In the genomic region with DNA sequence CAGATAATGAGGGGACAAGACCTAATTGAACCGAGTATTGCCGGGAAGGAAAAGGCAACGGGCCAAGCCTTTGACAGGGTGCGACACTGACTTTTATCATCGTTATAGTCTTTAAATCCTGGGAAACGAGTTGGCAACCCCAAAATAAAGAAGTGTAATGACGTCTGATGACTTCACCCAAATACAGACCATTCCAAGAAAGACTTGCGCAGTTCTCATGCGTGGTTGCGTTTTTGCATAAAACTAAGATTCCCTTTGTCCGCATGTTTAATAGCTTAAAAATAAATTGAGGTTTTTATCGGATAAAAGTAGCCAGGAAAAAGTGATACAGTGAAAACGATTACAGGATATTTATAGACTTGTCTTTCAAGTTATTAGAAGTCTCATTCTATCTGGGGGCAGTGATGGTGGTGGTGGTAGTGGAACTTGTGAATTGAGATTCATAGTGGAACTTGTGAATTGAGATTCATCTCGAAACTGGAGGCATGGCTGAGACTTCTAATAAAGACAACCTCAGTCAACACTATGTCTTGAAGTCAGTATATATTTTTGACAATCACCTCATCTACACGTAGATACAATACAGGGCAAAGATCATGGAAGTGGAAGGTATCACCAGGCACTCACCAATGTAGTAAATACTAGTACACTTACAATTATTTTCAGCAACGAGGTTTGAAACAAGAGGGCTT, we compare ENCODE assay signal across 8 cellular contexts. TPM values are rescaled to one million over a fixed set of nuclear protein-coding genes. Genes with fewer than 3 reads are reported as not detected.
DNase-seq lines count a peak whose midpoint lies in the region; ATAC-seq, FAIRE-seq and TF ChIP-seq lines count a peak whose summit lies in the region.

No MANE protein-coding gene starts in this region.

- no peaks in the 10 kb centered on the region for H3K27me3 ChIP-seq in MG63
- H3K27me3 ChIP-seq in K562 (ENCODE audit: control insufficient read depth in 2 of 2, insufficient read depth in 2 of 2, low read length in 2 of 2), result no peaks in the 10 kb centered on the region

- no peaks in the 10 kb centered on the region for H3K9me3 ChIP-seq in MG63
- no peaks in the 10 kb centered on the region for H3K9me3 ChIP-seq in K562 (replicated peaks; ENCODE audit: control insufficient read depth, insufficient read depth, low read depth, low read length)

- H3K27me3 Mint-ChIP-seq in CD14-positive monocyte (ENCODE audit: low read depth in 3 of 3) (peaks cover 4 to 17% (median 8%) of the 10 kb centered on the region in 3 donors), memory B cell (no peaks in the 10 kb centered on the region)

- TF ChIP-seq CTCF in CD14-positive monocyte (IDR thresholded peaks at IDR 0.05), result no peak
- no peak for TF ChIP-seq CTCF in GM20000 (IDR thresholded peaks at IDR 0.05; ENCODE audit: extremely low read depth, missing control alignments)
- no peak for TF ChIP-seq CTCF in K562 (IDR thresholded peaks at IDR 0.05 in 2 of 3, conservative IDR thresholded peaks at IDR 0.05 in 1 of 3; ENCODE audit: insufficient read depth in 2 of 3, low read depth in 1 of 3, low read length in 3 of 3)

- H3K9ac ChIP-seq in K562 (ENCODE audit: insufficient read depth in 1 of 2, low read depth in 2 of 2, low read length in 2 of 2), result peak overlapping the region; percentile 91 to 96

- H3K27ac Mint-ChIP-seq in CD14-positive monocyte, result peak overlapping the region; percentile 94 to 99 (median 99)
- H3K27ac Mint-ChIP-seq in memory B cell, result peak overlapping the region; percentile 99

- no peak for TF ChIP-seq RAD21 in K562 (CRISPR knock-in tag; conservative IDR thresholded peaks at IDR 0.05 in 1 of 2, IDR thresholded peaks at IDR 0.05 in 1 of 2)

- BruUV-seq in K562 (replicated peaks; lab: Mats Ljungman, UMichigan), result TSS peak; percentile 92

- H3K9me3 Mint-ChIP-seq in CD14-positive monocyte, result peaks cover 0 to 5% (median 3%) of the 10 kb centered on the region in 7 donors
- H3K9me3 Mint-ChIP-seq in memory B cell, result no peaks in the 10 kb centered on the region

- in situ Hi-C loops in K562 (cut with MboI), result no loop called here

- peaks cover 24% of the 10 kb centered on the region for H3K4me1 Mint-ChIP-seq in CD14-positive monocyte
- peaks cover 22% of the 10 kb centered on the region for H3K4me1 Mint-ChIP-seq in memory B cell

- WGBS in K562 (ENCODE audit: insufficient coverage, low coverage, missing lambda C conversion rate), result 3% methylated on average over 16 of the region's 16 CpGs

- peak overlapping the region; percentile 68 for H3K4me3 ChIP-seq in MG63
- peak overlapping the region; percentile 73 for H3K4me3 ChIP-seq in K562

- H3K79me2 ChIP-seq in K562 (ENCODE audit: control insufficient read depth, insufficient read depth, low read length), result peaks cover 39% of the 10 kb centered on the region

- H3K36me3 ChIP-seq in MG63 (no peaks in the 10 kb centered on the region), K562 (ENCODE audit: control insufficient read depth, insufficient read depth, low read length) (0 out of 3 replicates have a peak, but pooled peaks cover 9% of the 10 kb centered on the region)

- H3K4me1 ChIP-seq in K562 (replicated peaks in 1 of 2; ENCODE audit: control insufficient read depth in 2 of 2, insufficient read depth in 2 of 2, low read length in 2 of 2), result peaks cover 11 to 24% of the 10 kb centered on the region in 2 experiments

- POLR2A ChIA-PET in K562 (lab: Yijun Ruan, JAX), result interaction anchor here (0.7 to 3.0 kb wide), 17 partner anchors 9 to 911 kb away, joined by 3 to 39 read pairs (median 4); no protein-coding TSS in a partner anchor

- H2AFZ ChIP-seq in K562 (ENCODE audit: low read depth, low read length), result peak overlapping the region; percentile 87

- peaks cover 25 to 26% of the 10 kb centered on the region in 2 donors for H3K36me3 Mint-ChIP-seq in CD14-positive monocyte
- H3K36me3 Mint-ChIP-seq in memory B cell, result peaks cover 2% of the 10 kb centered on the region

- intact Hi-C loops in CD14-positive monocyte (cut with micrococcal nuclease) (loop anchor here (1.0 to 10.0 kb wide), 5 partner anchors 59 to 176 kb away; no protein-coding TSS in a partner anchor), K562 (cut with micrococcal nuclease) (loop anchor here (1.0 to 10.0 kb wide), 7 partner anchors 61 to 489 kb away; partner anchors contain the start of gene CCDC71L), posterior vena cava (cut with DNase I) (loop anchor here in 1 of 2 donors (5.0 kb wide), 1 partner anchor 136 kb away; no protein-coding TSS in a partner anchor)

- TF ChIP-seq POLR2A in K562 (conservative IDR thresholded peaks at IDR 0.05), result no peak

- CTCF ChIA-PET in K562 (lab: Yijun Ruan, JAX; ENCODE audit: low intra/inter-chr PET ratio), result interaction anchor here (0.6 kb wide), 1 partner anchor 529 kb away, joined by 3 read pairs; no protein-coding TSS in a partner anchor

- peak overlapping the region; percentile 84 to 96 for H3K4me3 Mint-ChIP-seq in CD14-positive monocyte
- peak overlapping the region; percentile 96 for H3K4me3 Mint-ChIP-seq in memory B cell

- peak overlapping the region; percentile 93 for H3K4me2 ChIP-seq in K562 (ENCODE audit: insufficient read depth, low read length)

- no peak for FAIRE-seq in K562 (lab: Jason Lieb, UNC)

- peaks cover 4% of the 10 kb centered on the region; the same call in 1 of the 2 replicates for H4K20me1 ChIP-seq in K562 (replicated peaks; ENCODE audit: control insufficient read depth, insufficient read depth, low read length)

- H3K9me1 ChIP-seq in K562 (ENCODE audit: control insufficient read depth, insufficient read depth, low read length), result no peaks in the 10 kb centered on the region

- TF ChIP-seq EP300 in K562 (IDR thresholded peaks at IDR 0.05; ENCODE audit: low read length), result no peak; the same call in 1 of the 2 replicates

- peak overlapping the region; percentile 91 for H3K27ac ChIP-seq in K562 (ENCODE audit: extremely low read depth, low read depth, low read length)

- DNase-seq in CD14-positive monocyte (ENCODE audit: low spot score) (no peak), GM20000 (ENCODE audit: low spot score) (peak; percentile 66), MG63 (no peak), K562 (ENCODE audit: extremely low read depth in 1 of 4, low spot score in 3 of 4) (no peak), memory B cell (ENCODE audit: low spot score in 2 of 2) (peak in 1 of 2 donors; percentile 29), superior temporal gyrus (ENCODE audit: extremely low spot score) (peak; percentile 57), posterior vena cava (ENCODE audit: low spot score) (no peak), NCI-H2107 treated with DMSO at 0.1 percent for 48 hours (lab: John Stamatoyannopoulos, UW; ENCODE audit: unreplicated experiment) (no peak)

- ATAC-seq in K562, result no peak
- ATAC-seq in memory B cell (ENCODE audit: low read depth), result peak; percentile 5

TF ChIP-seq in K562, 482 proteins besides CTCF, POLR2A, EP300 and RAD21 (continues in another document):
- TF ChIP-seq ZNF253 (CRISPR knock-in tag; conservative IDR thresholded peaks at IDR 0.05) (no peak), BHLHE40 (IDR thresholded peaks at IDR 0.05; ENCODE audit: low read length) (no peak), MAFG (tag; conservative IDR thresholded peaks at IDR 0.05) (no peak)
- TF ChIP-seq, protein P1, sequence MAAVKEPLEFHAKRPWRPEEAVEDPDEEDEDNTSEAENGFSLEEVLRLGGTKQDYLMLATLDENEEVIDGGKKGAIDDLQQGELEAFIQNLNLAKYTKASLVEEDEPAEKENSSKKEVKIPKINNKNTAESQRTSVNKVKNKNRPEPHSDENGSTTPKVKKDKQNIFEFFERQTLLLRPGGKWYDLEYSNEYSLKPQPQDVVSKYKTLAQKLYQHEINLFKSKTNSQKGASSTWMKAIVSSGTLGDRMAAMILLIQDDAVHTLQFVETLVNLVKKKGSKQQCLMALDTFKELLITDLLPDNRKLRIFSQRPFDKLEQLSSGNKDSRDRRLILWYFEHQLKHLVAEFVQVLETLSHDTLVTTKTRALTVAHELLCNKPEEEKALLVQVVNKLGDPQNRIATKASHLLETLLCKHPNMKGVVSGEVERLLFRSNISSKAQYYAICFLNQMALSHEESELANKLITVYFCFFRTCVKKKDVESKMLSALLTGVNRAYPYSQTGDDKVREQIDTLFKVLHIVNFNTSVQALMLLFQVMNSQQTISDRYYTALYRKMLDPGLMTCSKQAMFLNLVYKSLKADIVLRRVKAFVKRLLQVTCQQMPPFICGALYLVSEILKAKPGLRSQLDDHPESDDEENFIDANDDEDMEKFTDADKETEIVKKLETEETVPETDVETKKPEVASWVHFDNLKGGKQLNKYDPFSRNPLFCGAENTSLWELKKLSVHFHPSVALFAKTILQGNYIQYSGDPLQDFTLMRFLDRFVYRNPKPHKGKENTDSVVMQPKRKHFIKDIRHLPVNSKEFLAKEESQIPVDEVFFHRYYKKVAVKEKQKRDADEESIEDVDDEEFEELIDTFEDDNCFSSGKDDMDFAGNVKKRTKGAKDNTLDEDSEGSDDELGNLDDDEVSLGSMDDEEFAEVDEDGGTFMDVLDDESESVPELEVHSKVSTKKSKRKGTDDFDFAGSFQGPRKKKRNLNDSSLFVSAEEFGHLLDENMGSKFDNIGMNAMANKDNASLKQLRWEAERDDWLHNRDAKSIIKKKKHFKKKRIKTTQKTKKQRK (IDR thresholded peaks at IDR 0.05; ENCODE audit: borderline replicate concordance, low read depth, low read length), result no peak

RNA-seq across cellular contexts. Expression of gene NAMPT, which starts 1.2 kb away (rescaled TPM):
- polyA plus RNA-seq in CD14-positive monocyte (100 to 1,000 TPM in 1 of 2 donors, 10 to 100 TPM in 1; 71.3 to 133 TPM), K562 (2011; rRNA removed) (70.1 and 106 TPM in 2 replicates), K562 (2014; fragmentation: Illumina TruSeq; extraction: Trizol) (113 and 133 TPM in 2 replicates), K562 (2014; fragmentation: Nextera tagmentation; extraction: Ambion mirVana) (10 to 100 TPM; 41.1 to 56.6 TPM), K562 (2014; rRNA removed) (79.6 and 90.7 TPM in 2 replicates)
- total RNA-seq in MG63 (2014; rRNA removed; shearing (Covaris generic); ENCODE audit: low replicate concordance), result 39.7 and 83.9 TPM in 2 replicates
- 53.3 and 184 TPM in 2 replicates for total RNA-seq in K562 (2011; cell fraction: chromatin; rRNA removed; ENCODE audit: low replicate concordance)
- total RNA-seq in K562 (2011; cell fraction: nucleolus; rRNA removed), result 23.0 and 32.8 TPM in 2 replicates
- total RNA-seq in K562 (2011; cell fraction: nucleoplasm; rRNA removed), result 75.4 and 125 TPM in 2 replicates
- total RNA-seq in K562 (2014; rRNA removed) (61.4 and 71.7 TPM in 2 replicates), K562 (2014; rRNA removed; fragmentation: Illumina TruSeq; extraction: Trizol) (160 and 179 TPM in 2 replicates), K562 (2015; rRNA removed; fragmentation: Illumina TruSeq; extraction: Trizol) (134 and 151 TPM in 2 replicates), K562 (2021) (134 and 150 TPM in 2 replicates), posterior vena cava (100 to 1,000 TPM; 223 to 394 TPM)
- polyA plus RNA-seq in K562 (2011; cell fraction: cytosol; rRNA removed), result 16.2 and 27.0 TPM in 2 replicates
- polyA plus RNA-seq in K562 (2011; cell fraction: nucleus; rRNA removed), result 20.3 and 26.6 TPM in 2 replicates
- 86.7 and 97.4 TPM in 2 replicates for polyA plus RNA-seq in K562 (2012)
- 158 and 163 TPM in 2 replicates for polyA minus RNA-seq in K562 (2011; rRNA and poly(A)+ RNA removed)
- 86.7 and 104 TPM in 2 replicates for polyA minus RNA-seq in K562 (2011; cell fraction: cytosol; rRNA and poly(A)+ RNA removed)
- 62.3 and 99.6 TPM in 2 replicates for polyA minus RNA-seq in K562 (2011; cell fraction: nucleus; rRNA and poly(A)+ RNA removed)

Comparison
In these comparisons a context has a peak if more than half of its experiments do, and no peak if none do; other contexts are left out.
1. DNase-seq: peak in GM20000 (single experiment) and superior temporal gyrus (single experiment); none in CD14-positive monocyte (single experiment), MG63 (single experiment), K562 (0 of 4), posterior vena cava (single experiment) and NCI-H2107 treated with DMSO at 0.1 percent for 48 hours (single experiment).